Comparison of ENCODE assay signal across 20 cellular contexts in the genomic region with DNA sequence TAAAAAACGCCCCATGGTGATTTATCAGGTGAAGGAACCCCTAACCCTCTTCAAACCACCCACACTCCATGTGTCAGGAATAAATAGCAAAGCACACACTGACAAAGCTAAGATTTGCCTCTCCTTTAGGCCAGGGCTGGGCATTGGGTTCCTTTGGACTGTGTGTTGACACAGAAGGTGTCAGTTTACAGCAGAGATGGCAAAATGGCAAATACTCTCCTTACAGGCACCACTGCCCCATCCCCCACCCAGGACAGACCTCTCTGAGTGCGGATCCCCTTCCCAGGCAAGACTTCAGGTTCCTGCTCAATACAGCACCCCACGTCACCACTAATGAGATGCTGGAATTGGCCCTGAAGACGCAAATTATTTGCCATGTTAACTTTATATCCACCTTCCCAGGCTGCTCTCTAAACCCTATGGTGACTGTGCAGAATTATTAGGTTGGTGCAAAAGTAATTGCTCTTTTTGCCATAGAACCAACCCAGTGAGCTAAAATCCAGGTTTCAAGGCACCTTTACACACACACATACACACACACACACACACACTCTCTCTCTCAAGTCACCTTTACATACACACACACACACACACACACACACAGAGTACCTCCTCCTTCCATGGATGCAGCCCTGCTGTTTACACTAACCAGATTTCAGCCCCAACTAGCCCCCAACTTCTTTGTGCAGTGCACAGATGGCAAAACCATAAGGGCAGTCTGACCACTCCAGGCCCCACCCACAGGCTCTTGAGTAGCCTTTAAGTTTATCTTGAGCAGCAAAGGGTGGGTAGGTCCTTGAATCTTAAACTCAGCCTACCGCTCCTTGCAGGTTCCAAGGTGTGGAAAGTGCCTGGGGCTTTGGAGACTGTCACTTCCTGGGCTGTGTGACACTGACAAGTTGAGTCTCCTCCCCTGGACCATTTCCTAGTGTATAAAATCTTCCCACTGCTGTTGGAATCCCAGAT. TPM values are rescaled to one million over a fixed set of nuclear protein-coding genes. Genes with fewer than 3 reads are reported as not detected.
DNase-seq lines count a peak whose midpoint lies in the region; ATAC-seq, FAIRE-seq and TF ChIP-seq lines count a peak whose summit lies in the region.
"Had no signal": no experiment of that assay in that cellular context is flagged by ENCODE, and none has a peak within 500 bp of the region (broad histone marks: within the 10 kb centered on the region; RNA-seq: fewer than 3 reads in every experiment).

No MANE protein-coding gene starts in this region.

- H3K4me2 ChIP-seq in HepG2 (ENCODE audit: low read depth, low read length) = no peak overlapping the region
- H3K4me2 ChIP-seq: SK-N-SH had no signal

- 19% methylated on average over 4 of the region's 5 CpGs for WGBS in HepG2 (ENCODE audit: low lambda C conversion rate)

- TF ChIP-seq RAD21 in HepG2 (CRISPR knock-in tag; IDR thresholded peaks at IDR 0.05) = no peak

- CTCF ChIA-PET in HepG2 (lab: Yijun Ruan, JAX; ENCODE audit: low intra/inter-chr PET ratio, low total read pairs) = no interaction called here

- POLR2A ChIA-PET in HepG2 (lab: Yijun Ruan, JAX) = no interaction called here

- intact Hi-C loops in HepG2 (cut with micrococcal nuclease; ENCODE audit: unreplicated experiment) = loop anchor here (5.0 kb wide), 1 partner anchor 47 kb away; no protein-coding TSS in a partner anchor

- no peak for TF ChIP-seq POLR2A in HepG2 (IDR thresholded peaks at IDR 0.05; ENCODE audit: insufficient read depth in 1 of 2, low read depth in 2 of 2, low read length in 2 of 2)

- H3K36me3 ChIP-seq in HepG2 (replicated peaks in 1 of 2; ENCODE audit: control insufficient read depth in 1 of 2, insufficient read depth in 2 of 2, low read length in 2 of 2) = no peaks in the 10 kb centered on the region
- H3K36me3 ChIP-seq in skeletal muscle tissue (ENCODE audit: control insufficient read depth in 3 of 3, insufficient read depth in 3 of 3, low read length in 3 of 3) = no peaks in the 10 kb centered on the region
- H3K36me3 ChIP-seq: right atrium auricular region, thoracic aorta had no signal

- no peak overlapping the region for H3K9ac ChIP-seq in HepG2 (ENCODE audit: insufficient read depth, low read depth, low read length)
- H3K9ac ChIP-seq in skeletal muscle tissue (ENCODE audit: low read depth in 1 of 3, low read length in 3 of 3) = peak overlapping the region in 1 of 3 donors; percentile 61
- H3K9ac ChIP-seq: SK-N-SH had no signal

- peaks cover 2 to 37% of the 10 kb centered on the region in 2 experiments; a peak in 4 of 5 replicates for H3K27me3 ChIP-seq in HepG2 (ENCODE audit: control insufficient read depth in 1 of 2, insufficient read depth in 2 of 2, low read length in 2 of 2)
- H3K27me3 ChIP-seq in skeletal muscle tissue (ENCODE audit: control insufficient read depth in 3 of 3, insufficient read depth in 3 of 3, low read length in 3 of 3) = no peaks in the 10 kb centered on the region
- H3K27me3 ChIP-seq: right atrium auricular region had no signal

- H3K4me3 ChIP-seq in HepG2 (replicated peaks in 1 of 3; ENCODE audit: insufficient read depth in 1 of 3, low read depth in 2 of 3, low read length in 3 of 3) (no peak overlapping the region), skeletal muscle tissue (ENCODE audit: low read length in 3 of 3) (peak overlapping the region in 2 of 3 donors; percentile 25 to 46)
- H3K4me3 ChIP-seq: GM12878, right atrium auricular region, thoracic aorta had no signal

- H3K4me1 ChIP-seq in HepG2 (ENCODE audit: insufficient read depth, low read length) = peaks cover 54% of the 10 kb centered on the region
- H3K4me1 ChIP-seq in skeletal muscle tissue (ENCODE audit: control insufficient read depth in 3 of 3, insufficient read depth in 3 of 3, low read length in 3 of 3) = peaks cover 20 to 54% (median 32%) of the 10 kb centered on the region in 3 donors

- no peak overlapping the region for H2AFZ ChIP-seq in HepG2 (ENCODE audit: low read length)

- no peaks in the 10 kb centered on the region for H3K79me2 ChIP-seq in HepG2 (ENCODE audit: insufficient read depth, low read length)

- in situ Hi-C loops in HepG2 (cut with HindIII; ENCODE audit: extremely low pct_ligation_motif_present, low pct_unique_long_range_greater_than_20kb) = no loop called here

- no peaks in the 10 kb centered on the region for H3K9me3 ChIP-seq in HepG2 (ENCODE audit: low read length)
- no peaks in the 10 kb centered on the region for H3K9me3 ChIP-seq in skeletal muscle tissue (ENCODE audit: control insufficient read depth in 3 of 3, low read length in 3 of 3)
- H3K9me3 ChIP-seq: right atrium auricular region, SK-N-SH, thoracic aorta had no signal

- H3K27ac ChIP-seq in HepG2 (ENCODE audit: extremely low read length, insufficient read depth, low read length) = no peak overlapping the region
- H3K27ac ChIP-seq in skeletal muscle tissue (ENCODE audit: low read depth, low read length) = peak overlapping the region; percentile 81
- H3K27ac ChIP-seq: right atrium auricular region, thoracic aorta had no signal

- BruUV-seq in HepG2 (replicated peaks; lab: Mats Ljungman, UMichigan) = no TSS peak

- TF ChIP-seq CTCF in HepG2 (CRISPR knock-in tag; IDR thresholded peaks at IDR 0.05) = no peak

- ATAC-seq in HepG2 (no peak), HG03442 (IDR thresholded peaks at IDR 0.05; ENCODE audit: unreplicated experiment) (no peak), HG03460 (IDR thresholded peaks at IDR 0.05; ENCODE audit: unreplicated experiment) (no peak)
- ATAC-seq: GM12878, natural killer cell had no signal

- TF ChIP-seq EP300 in HepG2 (IDR thresholded peaks at IDR 0.05; ENCODE audit: low read depth in 2 of 2, low read length in 2 of 2) (no peak), HepG2 (CRISPR knock-in tag; IDR thresholded peaks at IDR 0.05; ENCODE audit: borderline replicate concordance) (no peak)

- DNase-seq in DMS 273 (lab: John Stamatoyannopoulos, UW; ENCODE audit: unreplicated experiment) (peak; percentile 57), DMS 273 treated with DMSO at 0.1 percent for 48 hours (lab: John Stamatoyannopoulos, UW) (no peak), NCI-H82 (lab: John Stamatoyannopoulos, UW) (peak; percentile 94), HepG2 (ENCODE audit: low spot score) (no peak)
- DNase-seq in activated CD4-positive, CD25-positive, alpha-beta regulatory T cell (lab: John Stamatoyannopoulos, UW) = no peak
- DNase-seq: 8988T; activated CD4-positive, alpha-beta T cell treated with anti-CD3 and anti-CD28 coated beads, Interleukin-2, amount 50 U/mL, for 4 hours; C1 segment of cervical spinal cord; central memory CD4-positive, alpha-beta T cell; natural killer cell; NCI-H2171 treated with DMSO at 0.1 percent for 48 hours; SK-N-SH had no signal

- H4K20me1 ChIP-seq in HepG2 (ENCODE audit: insufficient read depth, low read length) = no peaks in the 10 kb centered on the region

- FAIRE-seq in HepG2 (lab: Jason Lieb, UNC) = peak; percentile 12
- FAIRE-seq: GM12878, H54, TTC549 had no signal

TF ChIP-seq in HepG2, 621 proteins besides CTCF, POLR2A, EP300 and RAD21 (continues in another document):
- TF ChIP-seq ZNF224 (CRISPR knock-in tag; IDR thresholded peaks at IDR 0.05) (no peak), RFX1 (IDR thresholded peaks at IDR 0.05) (no peak), ZKSCAN5 (CRISPR knock-in tag; IDR thresholded peaks at IDR 0.05) (no peak), ZNF616 (CRISPR knock-in tag; IDR thresholded peaks at IDR 0.05; ENCODE audit: low read depth) (no peak), KMT2B (CRISPR knock-in tag; IDR thresholded peaks at IDR 0.05) (no peak)
- TF ChIP-seq, protein P1, sequence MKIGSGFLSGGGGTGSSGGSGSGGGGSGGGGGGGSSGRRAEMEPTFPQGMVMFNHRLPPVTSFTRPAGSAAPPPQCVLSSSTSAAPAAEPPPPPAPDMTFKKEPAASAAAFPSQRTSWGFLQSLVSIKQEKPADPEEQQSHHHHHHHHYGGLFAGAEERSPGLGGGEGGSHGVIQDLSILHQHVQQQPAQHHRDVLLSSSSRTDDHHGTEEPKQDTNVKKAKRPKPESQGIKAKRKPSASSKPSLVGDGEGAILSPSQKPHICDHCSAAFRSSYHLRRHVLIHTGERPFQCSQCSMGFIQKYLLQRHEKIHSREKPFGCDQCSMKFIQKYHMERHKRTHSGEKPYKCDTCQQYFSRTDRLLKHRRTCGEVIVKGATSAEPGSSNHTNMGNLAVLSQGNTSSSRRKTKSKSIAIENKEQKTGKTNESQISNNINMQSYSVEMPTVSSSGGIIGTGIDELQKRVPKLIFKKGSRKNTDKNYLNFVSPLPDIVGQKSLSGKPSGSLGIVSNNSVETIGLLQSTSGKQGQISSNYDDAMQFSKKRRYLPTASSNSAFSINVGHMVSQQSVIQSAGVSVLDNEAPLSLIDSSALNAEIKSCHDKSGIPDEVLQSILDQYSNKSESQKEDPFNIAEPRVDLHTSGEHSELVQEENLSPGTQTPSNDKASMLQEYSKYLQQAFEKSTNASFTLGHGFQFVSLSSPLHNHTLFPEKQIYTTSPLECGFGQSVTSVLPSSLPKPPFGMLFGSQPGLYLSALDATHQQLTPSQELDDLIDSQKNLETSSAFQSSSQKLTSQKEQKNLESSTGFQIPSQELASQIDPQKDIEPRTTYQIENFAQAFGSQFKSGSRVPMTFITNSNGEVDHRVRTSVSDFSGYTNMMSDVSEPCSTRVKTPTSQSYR (CRISPR knock-in tag; IDR thresholded peaks at IDR 0.05; ENCODE audit: borderline replicate concordance) = peak; percentile 83

RNA-seq across cellular contexts. Expression of gene ZCCHC24, which starts 4.0 kb away (rescaled TPM):
- total RNA-seq in HepG2 (2016; rRNA removed; fragmentation: Illumina TruSeq; extraction: Trizol) = 3.1 and 3.9 TPM in 2 replicates
- 0.62 and 0.81 TPM in 2 replicates for total RNA-seq in HepG2 (2016; cell fraction: cytosol; rRNA removed; fragmentation: Illumina TruSeq; extraction: Trizol; ENCODE audit: low read depth)
- 3.5 and 3.6 TPM in 2 replicates for total RNA-seq in HepG2 (2016; cell fraction: insoluble cytoplasmic fraction; rRNA removed; fragmentation: Illumina TruSeq; extraction: Trizol)
- total RNA-seq in HepG2 (2016; cell fraction: membrane; rRNA removed; fragmentation: Illumina TruSeq; extraction: Trizol) = 3.7 and 4.0 TPM in 2 replicates
- 2.4 and 2.5 TPM in 2 replicates for total RNA-seq in HepG2 (2016; cell fraction: nucleus; rRNA removed; fragmentation: Illumina TruSeq; extraction: Trizol)
- 7.7 and 7.9 TPM in 2 replicates for polyA plus RNA-seq in HepG2 (2011; rRNA removed)
- 6.1 and 7.9 TPM in 2 replicates for polyA plus RNA-seq in HepG2 (2011; cell fraction: cytosol; rRNA removed)
- 5.9 and 9.2 TPM in 2 replicates for polyA plus RNA-seq in HepG2 (2011; cell fraction: nucleus; rRNA removed)
- 3.8 and 4.0 TPM in 2 replicates for polyA plus RNA-seq in HepG2 (2012)
- polyA plus RNA-seq in HepG2 (2016; cell fraction: cytosol; fragmentation: Illumina TruSeq; extraction: Trizol; ENCODE audit: low read depth) = 0.43 and 0.45 TPM in 2 replicates
- polyA plus RNA-seq in HepG2 (2016; cell fraction: insoluble cytoplasmic fraction; fragmentation: Illumina TruSeq; extraction: Trizol; ENCODE audit: low read depth) = 5.1 and 5.5 TPM in 2 replicates
- polyA plus RNA-seq in HepG2 (2016; cell fraction: membrane; fragmentation: Illumina TruSeq; extraction: Trizol; ENCODE audit: low read depth) = 2.8 and 3.1 TPM in 2 replicates
- polyA plus RNA-seq in HepG2 (2016; cell fraction: nucleus; fragmentation: Illumina TruSeq; extraction: Trizol; ENCODE audit: insufficient read depth, low read depth) = 4.3 and 4.9 TPM in 2 replicates
- 4.8 and 18.6 TPM in 2 replicates for polyA minus RNA-seq in HepG2 (2011; rRNA and poly(A)+ RNA removed; ENCODE audit: low replicate concordance)
- 7.8 and 8.3 TPM in 2 replicates for polyA minus RNA-seq in HepG2 (2011; cell fraction: cytosol; rRNA and poly(A)+ RNA removed)
- 3.5 and 3.6 TPM in 2 replicates for polyA minus RNA-seq in HepG2 (2011; cell fraction: nucleus; rRNA and poly(A)+ RNA removed)
- 20.9 TPM for total RNA-seq in skeletal muscle tissue

Comparison
In these comparisons a context has a peak if more than half of its experiments do, and no peak if none do; other contexts are left out.
1. DNase-seq: peak in DMS 273 (single experiment) and NCI-H82 (single experiment); none in DMS 273 treated with DMSO at 0.1 percent for 48 hours (single experiment), HepG2 (single experiment) and activated CD4-positive, CD25-positive, alpha-beta regulatory T cell (0 of 4).
2. H3K4me3 ChIP-seq: peak in skeletal muscle tissue (2 of 3); none in HepG2 (0 of 3).